Comparison of ENCODE assay signal across 20 cellular contexts in the genomic region with DNA sequence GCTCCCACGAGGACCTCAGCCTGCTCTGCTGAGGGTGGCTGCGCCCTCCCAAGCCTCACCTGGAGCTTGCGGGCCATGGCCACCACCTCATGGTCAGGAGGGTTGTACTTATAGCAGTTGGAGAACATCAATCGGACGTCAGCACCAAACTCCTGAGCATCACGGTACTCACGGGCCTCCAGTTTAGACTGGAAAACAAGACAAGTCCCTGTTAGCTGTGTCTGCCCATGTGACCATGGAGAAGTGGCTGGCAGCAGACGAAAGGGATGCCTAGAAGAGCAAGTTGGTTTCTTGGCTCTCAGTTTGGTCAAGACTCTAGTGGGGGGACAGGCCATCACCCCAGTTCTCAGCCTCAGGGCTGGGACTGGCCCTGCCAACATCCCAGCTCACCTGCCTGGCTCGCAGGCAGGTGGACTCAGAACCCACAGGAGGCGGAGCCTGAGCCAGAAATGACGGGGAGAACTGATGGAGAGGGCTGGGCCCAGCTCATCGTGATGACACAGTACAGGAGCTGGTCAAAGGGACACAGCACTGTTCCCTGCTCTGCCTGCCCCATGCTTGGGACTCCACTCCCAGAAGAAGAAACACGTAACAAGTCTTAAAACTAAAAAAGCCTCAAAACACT. TPM values are rescaled to one million over a fixed set of nuclear protein-coding genes. Genes with fewer than 3 reads are reported as not detected.
DNase-seq lines count a peak whose midpoint lies in the region; ATAC-seq and TF ChIP-seq lines count a peak whose summit lies in the region.
"Had no signal": no experiment of that assay in that cellular context is flagged by ENCODE, and none has a peak within 500 bp of the region (broad histone marks: within the 10 kb centered on the region; RNA-seq: fewer than 3 reads in every experiment).

No MANE protein-coding gene starts in this region.

- 40 to 47% methylated on average over 13 of the region's 13 CpGs for WGBS in thyroid gland, 2 donors

- H3F3A ChIP-seq in neural progenitor cell (ENCODE audit: low read depth) = peaks cover 16% of the 10 kb centered on the region

- H3K4me1 ChIP-seq in neural progenitor cell (no peaks in the 10 kb centered on the region), thyroid gland (peaks cover 41 to 66% of the 10 kb centered on the region in 2 donors)
- H3K4me1 ChIP-seq: HAP-1 had no signal

- peak overlapping the region; percentile 33 for H3K27ac Mint-ChIP-seq in activated T-cell treated with anti-CD3 and anti-CD28 coated beads, Interleukin-2, amount 50 U/mL, for 24 hours
- H3K27ac Mint-ChIP-seq in central memory CD8-positive, alpha-beta T cell (ENCODE audit: low read depth) = peak overlapping the region; percentile 38
- H3K27ac Mint-ChIP-seq in neural progenitor cell = no peak overlapping the region
- H3K27ac Mint-ChIP-seq: activated B cell treated with CpG ODN at 0.5 μM for 24 hours; activated CD8-positive, alpha-beta T cell treated with anti-CD3 and anti-CD28 coated beads for 36 hours; activated naive CD8-positive, alpha-beta T cell had no signal

- H4K20me1 ChIP-seq in neural progenitor cell (ENCODE audit: low read depth) = peaks cover 82% of the 10 kb centered on the region

- H3K4me1 Mint-ChIP-seq in activated T-cell treated with anti-CD3 and anti-CD28 coated beads, Interleukin-2, amount 50 U/mL, for 24 hours (ENCODE audit: low read depth) = peaks cover 2% of the 10 kb centered on the region
- peaks cover 12% of the 10 kb centered on the region for H3K4me1 Mint-ChIP-seq in central memory CD8-positive, alpha-beta T cell
- no peaks in the 10 kb centered on the region for H3K4me1 Mint-ChIP-seq in neural progenitor cell

- no peak overlapping the region for H3K9ac ChIP-seq in neural progenitor cell

- H3K27ac ChIP-seq in neural progenitor cell (no peak overlapping the region), thyroid gland (peak overlapping the region in 2 of 3 donors; percentile 37 to 53)
- H3K27ac ChIP-seq: brain microvascular endothelial cell, C4-2B, neutrophil had no signal

- H3K36me3 Mint-ChIP-seq in activated T-cell treated with anti-CD3 and anti-CD28 coated beads, Interleukin-2, amount 50 U/mL, for 24 hours (ENCODE audit: low read depth) = peaks cover 93% of the 10 kb centered on the region
- H3K36me3 Mint-ChIP-seq in central memory CD8-positive, alpha-beta T cell (ENCODE audit: insufficient read depth) = peaks cover 46% of the 10 kb centered on the region
- peaks cover 31% of the 10 kb centered on the region for H3K36me3 Mint-ChIP-seq in neural progenitor cell

- H3K4me3 Mint-ChIP-seq in activated T-cell treated with anti-CD3 and anti-CD28 coated beads, Interleukin-2, amount 50 U/mL, for 24 hours = no peak overlapping the region
- H3K4me3 Mint-ChIP-seq in central memory CD8-positive, alpha-beta T cell = no peak overlapping the region
- peak overlapping the region; percentile 41 for H3K4me3 Mint-ChIP-seq in neural progenitor cell
- H3K4me3 Mint-ChIP-seq: activated B cell treated with CpG ODN at 0.5 μM for 24 hours; activated CD8-positive, alpha-beta T cell treated with anti-CD3 and anti-CD28 coated beads for 36 hours; activated naive CD8-positive, alpha-beta T cell had no signal

- ATAC-seq in central memory CD8-positive, alpha-beta T cell (replicated peaks; ENCODE audit: extremely low read depth, poor library complexity, severe bottlenecking) = no peak

- peaks cover 68% of the 10 kb centered on the region for H3K79me2 ChIP-seq in neural progenitor cell (ENCODE audit: low read depth)

- no peak for TF ChIP-seq POLR2A in thyroid gland (IDR thresholded peaks at IDR 0.05)

- no peak for DNase-seq in activated T-cell treated with anti-CD3 and anti-CD28 coated beads, Interleukin-2, amount 50 U/mL, for 24 hours
- no peak for DNase-seq in activated T-cell treated with anti-CD3 and anti-CD28 coated beads, Interleukin-2, amount 50 U/mL, for 48 hours
- DNase-seq in central memory CD8-positive, alpha-beta T cell (ENCODE audit: low spot score in 2 of 2) = no peak
- DNase-seq in neural progenitor cell (ENCODE audit: low spot score) (no peak), thyroid gland (peak; percentile 75 to 79), SKM-1 treated with dmso at 0.1 percent for 144 hours (lab: John Stamatoyannopoulos, UW; ENCODE audit: unreplicated experiment) (no peak), ureter (ENCODE audit: low spot score) (no peak)
- no peak for DNase-seq in activated naive CD4-positive, alpha-beta T cell treated with Interleukin-2 at 50 U/mL for 16 hours
- DNase-seq: NCI-H1436 treated with DMSO at 0.1 percent for 48 hours had no signal

- no peaks in the 10 kb centered on the region for H3K27me3 Mint-ChIP-seq in activated T-cell treated with anti-CD3 and anti-CD28 coated beads, Interleukin-2, amount 50 U/mL, for 24 hours
- no peaks in the 10 kb centered on the region for H3K27me3 Mint-ChIP-seq in central memory CD8-positive, alpha-beta T cell
- H3K27me3 Mint-ChIP-seq in neural progenitor cell (ENCODE audit: insufficient read depth, low read depth) = peaks cover 6% of the 10 kb centered on the region
- H3K27me3 Mint-ChIP-seq: activated B cell treated with CpG ODN at 0.5 μM for 24 hours; activated CD8-positive, alpha-beta T cell treated with anti-CD3 and anti-CD28 coated beads for 36 hours; activated naive CD8-positive, alpha-beta T cell had no signal

- H3K36me3 ChIP-seq in neural progenitor cell (peaks cover 12% of the 10 kb centered on the region), thyroid gland (peaks cover 39 to 68% of the 10 kb centered on the region in 2 donors)

- intact Hi-C loops in thyroid gland (cut with DNase I) = loop anchor here (5.0 to 10.0 kb wide), 2 partner anchors 86 to 151 kb away; partner anchors contain the start of gene AKAP8L

- no peaks in the 10 kb centered on the region for H3K9me3 Mint-ChIP-seq in activated T-cell treated with anti-CD3 and anti-CD28 coated beads, Interleukin-2, amount 50 U/mL, for 24 hours
- H3K9me3 Mint-ChIP-seq in central memory CD8-positive, alpha-beta T cell = no peaks in the 10 kb centered on the region
- H3K9me3 Mint-ChIP-seq in neural progenitor cell = no peaks in the 10 kb centered on the region
- H3K9me3 Mint-ChIP-seq: activated B cell treated with CpG ODN at 0.5 μM for 24 hours; activated CD8-positive, alpha-beta T cell treated with anti-CD3 and anti-CD28 coated beads for 36 hours had no signal

- H2AFZ ChIP-seq in neural progenitor cell (replicated peaks) = no peak overlapping the region

- H3K4me3 ChIP-seq in neural progenitor cell = no peak overlapping the region
- H3K4me3 ChIP-seq in thyroid gland (replicated peaks in 1 of 3) = no peak overlapping the region
- H3K4me3 ChIP-seq: HAP-1, MG63 had no signal

- no peak overlapping the region for H3K4me2 ChIP-seq in neural progenitor cell

- TF ChIP-seq CTCF in neural progenitor cell (IDR thresholded peaks at IDR 0.05) (no peak), thyroid gland (IDR thresholded peaks at IDR 0.05) (no peak)

- H3K27me3 ChIP-seq in neural progenitor cell = no peaks in the 10 kb centered on the region
- no peaks in the 10 kb centered on the region for H3K27me3 ChIP-seq in thyroid gland
- H3K27me3 ChIP-seq: brain microvascular endothelial cell, MG63, neutrophil had no signal

- H3K9me3 ChIP-seq in neural progenitor cell (ENCODE audit: low read depth) = no peaks in the 10 kb centered on the region
- no peaks in the 10 kb centered on the region for H3K9me3 ChIP-seq in thyroid gland
- H3K9me3 ChIP-seq: HAP-1, MG63, neutrophil had no signal

RNA-seq across cellular contexts. Expression of gene EPHX3, which starts 31.2 kb away (rescaled TPM):
- 2.2 and 2.3 TPM in 2 replicates for total RNA-seq in neural progenitor cell (ENCODE audit: low replicate concordance)
- total RNA-seq in thyroid gland = 1 to 10 TPM in 1 of 4 donors, under 1 TPM in 1, not detected in 2; 0.59 to 1.1 TPM
- 2.5 TPM for total RNA-seq in ureter
- total RNA-seq: activated B cell treated with CpG ODN at 0.5 μM for 24 hours; activated CD8-positive, alpha-beta T cell treated with anti-CD3 and anti-CD28 coated beads for 36 hours; left ventricle myocardium superior; PC-3; SK-MEL-5 had no signal

Comparison
In these comparisons a context has a peak if more than half of its experiments do, and no peak if none do; other contexts are left out.
1. DNase-seq: peak in thyroid gland (2 of 2); none in activated T-cell treated with anti-CD3 and anti-CD28 coated beads, Interleukin-2, amount 50 U/mL, for 24 hours (single experiment), activated T-cell treated with anti-CD3 and anti-CD28 coated beads, Interleukin-2, amount 50 U/mL, for 48 hours (0 of 2), central memory CD8-positive, alpha-beta T cell (0 of 2), neural progenitor cell (single experiment), SKM-1 treated with dmso at 0.1 percent for 144 hours (single experiment), ureter (single experiment) and activated naive CD4-positive, alpha-beta T cell treated with Interleukin-2 at 50 U/mL for 16 hours (single experiment).